In genomic region chr2:109185801-109186570, GRCh38 we compare ENCODE assay signal across 10 cellular contexts. TPM values are rescaled to one million over a fixed set of nuclear protein-coding genes. Genes with fewer than 3 reads are reported as not detected.
DNase-seq lines count a peak whose midpoint lies in the region; ATAC-seq and TF ChIP-seq lines count a peak whose summit lies in the region.
"Had no signal": no experiment of that assay in that cellular context is flagged by ENCODE, and none has a peak within 500 bp of the region (broad histone marks: within the 10 kb centered on the region; RNA-seq: fewer than 3 reads in every experiment).

No MANE protein-coding gene starts in this region.

- H3F3A ChIP-seq in PC-9 (ENCODE audit: insufficient read depth, low read depth): 0 out of 2 replicates have a peak, but pooled peaks cover 3% of the 10 kb centered on the region

- no peak overlapping the region for H3K4me3 Mint-ChIP-seq in effector memory CD8-positive, alpha-beta T cell
- H3K4me3 Mint-ChIP-seq in activated CD4-positive, alpha-beta memory T cell treated with anti-CD3 and anti-CD28 coated beads, Interleukin-2, amount 10 ng/mL, durations not matched to agents 7 days and 5 days: no peak overlapping the region
- H3K4me3 Mint-ChIP-seq: central memory CD8-positive, alpha-beta T cell; stimulated activated naive B cell treated with anti-CD40 and anti-IgM and Interleukin-4, amounts not matched to agents 10 μg/mL and 1 μg/mL and 100 μg/mL, for 72 hours had no signal

- H3K4me3 ChIP-seq in esophagus muscularis mucosa (peak overlapping the region in 2 of 4 donors; percentile 14 to 24), tibial artery (peak overlapping the region in 1 of 2 donors; percentile 6), PC-9 (no peak overlapping the region)

- POLR2A ChIA-PET in RWPE1 (lab: Yijun Ruan, JAX; ENCODE audit: low non-redundant PET) (no interaction called here), PC-9 (lab: Charles Lee; ENCODE audit: unreplicated experiment) (no interaction called here)
- POLR2A ChIA-PET in activated CD4-positive, alpha-beta memory T cell treated with anti-CD3 and anti-CD28 coated beads, Interleukin-2, amount 10 ng/mL, durations not matched to agents 7 days and 5 days (lab: Charles Lee): interaction anchor here (1.0 kb wide), 1 partner anchor 8 kb away, joined by 3 read pairs; no protein-coding TSS in a partner anchor

- peaks cover 0 to 2% of the 10 kb centered on the region in 2 donors for H3K4me1 Mint-ChIP-seq in effector memory CD8-positive, alpha-beta T cell (ENCODE audit: low read depth in 2 of 2)
- no peaks in the 10 kb centered on the region for H3K4me1 Mint-ChIP-seq in activated CD4-positive, alpha-beta memory T cell treated with anti-CD3 and anti-CD28 coated beads, Interleukin-2, amount 10 ng/mL, durations not matched to agents 7 days and 5 days
- H3K4me1 Mint-ChIP-seq: central memory CD8-positive, alpha-beta T cell; stimulated activated naive B cell treated with anti-CD40 and anti-IgM and Interleukin-4, amounts not matched to agents 10 μg/mL and 1 μg/mL and 100 μg/mL, for 72 hours had no signal

- H3K27me3 Mint-ChIP-seq in effector memory CD8-positive, alpha-beta T cell: peaks cover 22 to 45% of the 10 kb centered on the region in 2 donors
- H3K27me3 Mint-ChIP-seq in activated CD4-positive, alpha-beta memory T cell treated with anti-CD3 and anti-CD28 coated beads, Interleukin-2, amount 10 ng/mL, durations not matched to agents 7 days and 5 days: peaks cover 42% of the 10 kb centered on the region

- no peak for DNase-seq in RWPE1 (ENCODE audit: low spot score)
- no peak for DNase-seq in esophagus muscularis mucosa (ENCODE audit: extremely low spot score)
- DNase-seq in mesenteric fat pad (ENCODE audit: low spot score): peak; percentile 89
- DNase-seq in tibial artery: peak; percentile 73 to 91
- DNase-seq in effector memory CD8-positive, alpha-beta T cell: no peak
- DNase-seq in PC-9: no peak
- no peak for DNase-seq in activated CD4-positive, alpha-beta memory T cell treated with anti-CD3 and anti-CD28 coated beads, Interleukin-2, amount 10 ng/mL, durations not matched to agents 7 days and 5 days
- DNase-seq: stimulated activated naive B cell treated with anti-CD40 and anti-IgM and Interleukin-4, amounts not matched to agents 10 μg/mL and 1 μg/mL and 100 μg/mL, for 72 hours had no signal

- H3K9me2 ChIP-seq in PC-9 (ENCODE audit: insufficient read depth): no peaks in the 10 kb centered on the region

- H4K20me1 ChIP-seq in PC-9 (ENCODE audit: insufficient read depth): peaks cover 7% of the 10 kb centered on the region; the same call in 1 of the 2 replicates

- no peaks in the 10 kb centered on the region for H3K9me3 Mint-ChIP-seq in effector memory CD8-positive, alpha-beta T cell
- no peaks in the 10 kb centered on the region for H3K9me3 Mint-ChIP-seq in activated CD4-positive, alpha-beta memory T cell treated with anti-CD3 and anti-CD28 coated beads, Interleukin-2, amount 10 ng/mL, durations not matched to agents 7 days and 5 days
- H3K9me3 Mint-ChIP-seq: central memory CD8-positive, alpha-beta T cell had no signal

- H3K27ac ChIP-seq in RWPE1 (peak overlapping the region; percentile 94), esophagus muscularis mucosa (replicated peaks in 1 of 4) (peak overlapping the region; percentile 82 to 87 (median 86)), tibial artery (peak overlapping the region; percentile 75 to 85), PC-9 (no peak overlapping the region)

- BruUV-seq in PC-9 (replicated peaks; lab: Mats Ljungman, UMichigan): no TSS peak

- intact Hi-C loops in esophagus muscularis mucosa (cut with DNase I) (no loop called here), tibial artery (cut with DNase I; ENCODE audit: low total_unique reads) (no loop called here), PC-9 (cut with micrococcal nuclease; ENCODE audit: unreplicated experiment) (no loop called here)

- H3K4me1 ChIP-seq in esophagus muscularis mucosa: peaks cover 27 to 34% (median 31%) of the 10 kb centered on the region in 4 donors
- H3K4me1 ChIP-seq in tibial artery: peaks cover 8 to 47% (median 42%) of the 10 kb centered on the region in 4 donors
- H3K4me1 ChIP-seq in PC-9 (replicated peaks; ENCODE audit: insufficient read depth): no peaks in the 10 kb centered on the region

- no peak overlapping the region for H3K27ac Mint-ChIP-seq in effector memory CD8-positive, alpha-beta T cell
- no peak overlapping the region for H3K27ac Mint-ChIP-seq in activated CD4-positive, alpha-beta memory T cell treated with anti-CD3 and anti-CD28 coated beads, Interleukin-2, amount 10 ng/mL, durations not matched to agents 7 days and 5 days
- H3K27ac Mint-ChIP-seq: stimulated activated naive B cell treated with anti-CD40 and anti-IgM and Interleukin-4, amounts not matched to agents 10 μg/mL and 1 μg/mL and 100 μg/mL, for 72 hours had no signal

- H3K36me3 ChIP-seq in esophagus muscularis mucosa (no peaks in the 10 kb centered on the region), tibial artery (no peaks in the 10 kb centered on the region), PC-9 (ENCODE audit: low read depth) (no peaks in the 10 kb centered on the region)

- H3K4me2 ChIP-seq in PC-9: no peak overlapping the region

- no peak for TF ChIP-seq POLR2A in esophagus muscularis mucosa (IDR thresholded peaks at IDR 0.05; ENCODE audit: low read depth)

- TF ChIP-seq CTCF in RWPE1 (conservative IDR thresholded peaks at IDR 0.05; ENCODE audit: low read depth) (no peak), esophagus muscularis mucosa (IDR thresholded peaks at IDR 0.05) (peak in 1 of 3 experiments; percentile 10), tibial artery (IDR thresholded peaks at IDR 0.05) (no peak), PC-9 (conservative IDR thresholded peaks at IDR 0.05) (no peak)

- H3K36me3 Mint-ChIP-seq in effector memory CD8-positive, alpha-beta T cell (ENCODE audit: insufficient read depth): peaks cover 3% of the 10 kb centered on the region
- no peaks in the 10 kb centered on the region for H3K36me3 Mint-ChIP-seq in activated CD4-positive, alpha-beta memory T cell treated with anti-CD3 and anti-CD28 coated beads, Interleukin-2, amount 10 ng/mL, durations not matched to agents 7 days and 5 days (ENCODE audit: low read depth)

- no peak overlapping the region for H2AFZ ChIP-seq in PC-9

- peak; percentile 44 for TF ChIP-seq EP300 in esophagus muscularis mucosa (IDR thresholded peaks at IDR 0.05)

- H3K9me3 ChIP-seq in esophagus muscularis mucosa (no peaks in the 10 kb centered on the region), tibial artery (no peaks in the 10 kb centered on the region), PC-9 (ENCODE audit: insufficient read depth, low read depth) (no peaks in the 10 kb centered on the region)

- no peak for ATAC-seq in effector memory CD8-positive, alpha-beta T cell (replicated peaks)
- ATAC-seq in activated CD4-positive, CD25-positive, alpha-beta regulatory T cell treated with anti-CD3 and anti-CD28 coated beads, Interleukin-2, amount 50 U/mL, for 24 hours: no peak
- ATAC-seq: stimulated activated naive B cell treated with anti-CD40 and anti-IgM and Interleukin-4, amounts not matched to agents 10 μg/mL and 1 μg/mL and 100 μg/mL, for 72 hours had no signal

- H3K27me3 ChIP-seq in esophagus muscularis mucosa (no peaks in the 10 kb centered on the region), tibial artery (no peaks in the 10 kb centered on the region), PC-9 (ENCODE audit: insufficient read depth, low read depth) (no peaks in the 10 kb centered on the region)

- 45% methylated on average over 16 of the region's 16 CpGs for WGBS in esophagus muscularis mucosa

- peaks cover 16% of the 10 kb centered on the region; the same call in 1 of the 2 replicates for H3K79me2 ChIP-seq in PC-9 (ENCODE audit: low read depth)

- CTCF ChIA-PET in RWPE1 (lab: Yijun Ruan, JAX) (no interaction called here), PC-9 (lab: Charles Lee) (no interaction called here)
- CTCF ChIA-PET in activated CD4-positive, alpha-beta memory T cell treated with anti-CD3 and anti-CD28 coated beads, Interleukin-2, amount 10 ng/mL, durations not matched to agents 7 days and 5 days (lab: Charles Lee): no interaction called here

RNA-seq across cellular contexts. Expression of gene SH3RF3, which starts 57.0 kb away (rescaled TPM):
- total RNA-seq in esophagus muscularis mucosa: 10 to 100 TPM in 2 of 4 donors, 1 to 10 TPM in 2; 6.3 to 17.5 (median 11.3) TPM
- 20.4 TPM for total RNA-seq in mesenteric fat pad
- total RNA-seq in PC-9 (2021): 4.9 and 6.1 TPM in 2 replicates
- under 1 TPM; 0.23 to 0.45 TPM for total RNA-seq in activated CD4-positive, alpha-beta memory T cell treated with anti-CD3 and anti-CD28 coated beads, Interleukin-2, amount 10 ng/mL, durations not matched to agents 7 days and 5 days

Comparison
In these comparisons a context has a peak if more than half of its experiments do, and no peak if none do; other contexts are left out.
1. DNase-seq: peak in mesenteric fat pad (single experiment) and tibial artery (2 of 2); none in RWPE1 (single experiment), esophagus muscularis mucosa (single experiment), effector memory CD8-positive, alpha-beta T cell (0 of 3), PC-9 (0 of 2) and activated CD4-positive, alpha-beta memory T cell treated with anti-CD3 and anti-CD28 coated beads, Interleukin-2, amount 10 ng/mL, durations not matched to agents 7 days and 5 days (single experiment).